In the genomic region with DNA sequence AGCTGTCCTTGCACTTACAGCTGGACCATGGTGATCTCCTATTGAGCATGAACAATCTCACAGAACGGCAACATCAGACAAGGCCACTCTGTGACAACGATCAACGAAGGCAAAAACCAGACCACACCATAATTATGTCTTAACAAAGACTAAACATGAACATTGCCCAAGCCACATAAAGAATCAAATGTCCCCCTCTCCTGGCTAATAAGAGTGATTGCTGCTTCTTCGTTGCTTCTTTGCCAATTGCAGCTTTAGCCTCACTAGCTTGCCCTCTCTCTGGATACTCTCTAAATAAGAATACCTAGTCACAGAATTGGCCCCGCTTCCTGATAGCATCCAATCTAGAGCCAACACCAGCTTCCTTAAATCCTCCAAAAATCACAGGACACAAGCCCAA, we compare ENCODE assay signal across 13 cellular contexts. TPM values are rescaled to one million over a fixed set of nuclear protein-coding genes. Genes with fewer than 3 reads are reported as not detected.
DNase-seq lines count a peak whose midpoint lies in the region; ATAC-seq and TF ChIP-seq lines count a peak whose summit lies in the region.
"Had no signal": no experiment of that assay in that cellular context is flagged by ENCODE, and none has a peak within 500 bp of the region (broad histone marks: within the 10 kb centered on the region; RNA-seq: fewer than 3 reads in every experiment).

No MANE protein-coding gene starts in this region.

- H3K27ac Mint-ChIP-seq in HFFc6: no peak overlapping the region
- no peak overlapping the region for H3K27ac Mint-ChIP-seq in activated CD4-positive, alpha-beta memory T cell treated with anti-CD3 and anti-CD28 coated beads, Interleukin-2, amount 10 ng/mL, durations not matched to agents 7 days and 5 days

- DNase-seq in DMS 273 (lab: John Stamatoyannopoulos, UW; ENCODE audit: unreplicated experiment) (peak; percentile 35), DMS 273 treated with DMSO at 0.1 percent for 48 hours (lab: John Stamatoyannopoulos, UW) (no peak), HFFc6 (peak; percentile 3), adipocyte (ENCODE audit: low read depth) (peak; percentile 22), right lobe of liver (no peak), gastrocnemius medialis (no peak), NCI-H345 treated with DMSO at 0.1 percent for 48 hours (lab: John Stamatoyannopoulos, UW; ENCODE audit: unreplicated experiment) (no peak)
- no peak for DNase-seq in activated CD4-positive, alpha-beta memory T cell treated with anti-CD3 and anti-CD28 coated beads, Interleukin-2, amount 10 ng/mL, durations not matched to agents 7 days and 5 days
- DNase-seq: 8988T; activated CD4-positive, alpha-beta T cell treated with anti-CD3 and anti-CD28 coated beads for 1 hour; activated gamma-delta T cell; hypothalamus; MM.1S had no signal

- H3K4me1 Mint-ChIP-seq in HFFc6 (ENCODE audit: low read depth): no peaks in the 10 kb centered on the region
- H3K4me1 Mint-ChIP-seq in activated CD4-positive, alpha-beta memory T cell treated with anti-CD3 and anti-CD28 coated beads, Interleukin-2, amount 10 ng/mL, durations not matched to agents 7 days and 5 days: no peaks in the 10 kb centered on the region

- H3K4me3 ChIP-seq in adipocyte (ENCODE audit: low read length): no peak overlapping the region
- H3K4me3 ChIP-seq in right lobe of liver: no peak overlapping the region
- H3K4me3 ChIP-seq in gastrocnemius medialis: no peak overlapping the region

- ATAC-seq in right lobe of liver (peak in 3 of 4 donors; percentile 33 to 42 (median 40)), gastrocnemius medialis (no peak)

- in situ Hi-C loops in gastrocnemius medialis (cut with MboI; ENCODE audit: low sequenced_read_pairs in 4 of 4): no loop called here

- no peaks in the 10 kb centered on the region for H3K36me3 Mint-ChIP-seq in HFFc6 (ENCODE audit: low read depth)
- no peaks in the 10 kb centered on the region for H3K36me3 Mint-ChIP-seq in activated CD4-positive, alpha-beta memory T cell treated with anti-CD3 and anti-CD28 coated beads, Interleukin-2, amount 10 ng/mL, durations not matched to agents 7 days and 5 days (ENCODE audit: low read depth)

- TF ChIP-seq POLR2A in right lobe of liver (IDR thresholded peaks at IDR 0.05): no peak
- no peak for TF ChIP-seq POLR2A in gastrocnemius medialis (IDR thresholded peaks at IDR 0.05)

- H3K27ac ChIP-seq in right lobe of liver (no peak overlapping the region), gastrocnemius medialis (no peak overlapping the region)

- H3K36me3 ChIP-seq in adipocyte (ENCODE audit: control insufficient read depth, insufficient read depth, low read length, severe bottlenecking) (no peaks in the 10 kb centered on the region), right lobe of liver (no peaks in the 10 kb centered on the region), gastrocnemius medialis (no peaks in the 10 kb centered on the region)

- intact Hi-C loops in right lobe of liver (cut with DNase I): no loop called here
- intact Hi-C loops in gastrocnemius medialis (cut with DNase I; ENCODE audit: low total_unique reads): no loop called here

- 55% methylated on average over 3 of the region's 5 CpGs for WGBS in right lobe of liver (ENCODE audit: insufficient coverage, low coverage, low lambda C conversion rate, missing lambda C conversion rate)

- no peak overlapping the region for H3K4me3 Mint-ChIP-seq in HFFc6
- no peak overlapping the region for H3K4me3 Mint-ChIP-seq in activated CD4-positive, alpha-beta memory T cell treated with anti-CD3 and anti-CD28 coated beads, Interleukin-2, amount 10 ng/mL, durations not matched to agents 7 days and 5 days

- H3K9ac ChIP-seq in adipocyte (ENCODE audit: low read length): no peak overlapping the region

- TF ChIP-seq CTCF in HFFc6 (IDR thresholded peaks at IDR 0.05): peak; percentile 46; the same call in 1 of the 2 replicates
- peak; percentile 14 to 35 (median 24) for TF ChIP-seq CTCF in right lobe of liver (IDR thresholded peaks at IDR 0.05)
- peak in 1 of 5 experiments; percentile 8 for TF ChIP-seq CTCF in gastrocnemius medialis (IDR thresholded peaks at IDR 0.05 in 4 of 5, conservative IDR thresholded peaks at IDR 0.05 in 1 of 5)

- CTCF ChIA-PET in activated CD4-positive, alpha-beta memory T cell treated with anti-CD3 and anti-CD28 coated beads, Interleukin-2, amount 10 ng/mL, durations not matched to agents 7 days and 5 days (lab: Charles Lee): no interaction called here

- H3K4me1 ChIP-seq in adipocyte (ENCODE audit: control insufficient read depth, insufficient read depth, low read length) (peaks cover 11% of the 10 kb centered on the region), right lobe of liver (no peaks in the 10 kb centered on the region), gastrocnemius medialis (no peaks in the 10 kb centered on the region)

- no peaks in the 10 kb centered on the region for H3K9me3 Mint-ChIP-seq in HFFc6
- H3K9me3 Mint-ChIP-seq in activated CD4-positive, alpha-beta memory T cell treated with anti-CD3 and anti-CD28 coated beads, Interleukin-2, amount 10 ng/mL, durations not matched to agents 7 days and 5 days: no peaks in the 10 kb centered on the region

- H3K27me3 ChIP-seq in adipocyte (replicated peaks; ENCODE audit: control insufficient read depth, insufficient read depth, low read length) (peaks cover 8% of the 10 kb centered on the region), right lobe of liver (no peaks in the 10 kb centered on the region), gastrocnemius medialis (no peaks in the 10 kb centered on the region)

- peaks cover 25% of the 10 kb centered on the region for H3K27me3 Mint-ChIP-seq in HFFc6 (ENCODE audit: insufficient read depth)
- H3K27me3 Mint-ChIP-seq in activated CD4-positive, alpha-beta memory T cell treated with anti-CD3 and anti-CD28 coated beads, Interleukin-2, amount 10 ng/mL, durations not matched to agents 7 days and 5 days: no peaks in the 10 kb centered on the region

- H3K9me3 ChIP-seq in adipocyte (ENCODE audit: control insufficient read depth, low read length): no peaks in the 10 kb centered on the region
- no peaks in the 10 kb centered on the region for H3K9me3 ChIP-seq in right lobe of liver
- H3K9me3 ChIP-seq in gastrocnemius medialis: no peaks in the 10 kb centered on the region

- POLR2A ChIA-PET in activated CD4-positive, alpha-beta memory T cell treated with anti-CD3 and anti-CD28 coated beads, Interleukin-2, amount 10 ng/mL, durations not matched to agents 7 days and 5 days (lab: Charles Lee): no interaction called here

RNA-seq across cellular contexts. Expression of a gene that starts 41.5 kb away (rescaled TPM):
- total RNA-seq in HFFc6 (2021; fragmentation: NEBNext Ultra II Directional; extraction: Animal tissue kit (Norgen Biotek cat#: 25700)): 100 to 1,000 TPM; 145 to 161 (median 151) TPM
- total RNA-seq in right lobe of liver: 100 to 1,000 TPM; 182 to 455 (median 239) TPM
- 10 to 100 TPM; 30.5 to 30.9 TPM for total RNA-seq in activated CD4-positive, alpha-beta memory T cell treated with anti-CD3 and anti-CD28 coated beads, Interleukin-2, amount 10 ng/mL, durations not matched to agents 7 days and 5 days
- total RNA-seq in gastrocnemius medialis: 10 to 100 TPM; 11.4 to 14.4 (median 13.0) TPM

Comparison
In these comparisons a context has a peak if more than half of its experiments do, and no peak if none do; other contexts are left out.
1. DNase-seq: peak in DMS 273 (single experiment), HFFc6 (single experiment) and adipocyte (single experiment); none in DMS 273 treated with DMSO at 0.1 percent for 48 hours (single experiment), right lobe of liver (0 of 3), activated CD4-positive, alpha-beta memory T cell treated with anti-CD3 and anti-CD28 coated beads, Interleukin-2, amount 10 ng/mL, durations not matched to agents 7 days and 5 days (single experiment), gastrocnemius medialis (0 of 2) and NCI-H345 treated with DMSO at 0.1 percent for 48 hours (single experiment).
2. ATAC-seq: peak in right lobe of liver (3 of 4); none in gastrocnemius medialis (0 of 2).
3. RNA of a gene that starts 41.5 kb away (total RNA-seq): 182 to 455 TPM in right lobe of liver and 145 to 161 TPM in HFFc6; 30.5 to 30.9 TPM in activated CD4-positive, alpha-beta memory T cell treated with anti-CD3 and anti-CD28 coated beads, Interleukin-2, amount 10 ng/mL, durations not matched to agents 7 days and 5 days and 11.4 to 14.4 TPM in gastrocnemius medialis; every median in the first group is over 4 times any median in the second.